In genomic region chr2:238168196-238168815, GRCh38 we compare ENCODE assay signal across 1 cellular context.
TF ChIP-seq lines count a peak whose summit lies in the region.

No MANE protein-coding gene starts in this region.

TF ChIP-seq in GM12878, 131 proteins besides CTCF, POLR2A, EP300 and RAD21:
- no peak for TF ChIP-seq WRNIP1 (IDR thresholded peaks at IDR 0.05; ENCODE audit: borderline replicate concordance, low read depth, low read length)
- no peak for TF ChIP-seq SIX5 (IDR thresholded peaks at IDR 0.05; ENCODE audit: low read depth, low read length, severe bottlenecking)
- no peak for TF ChIP-seq YBX1 (IDR thresholded peaks at IDR 0.05)
- no peak for TF ChIP-seq CHD2 (IDR thresholded peaks at IDR 0.05; ENCODE audit: borderline replicate concordance, low read depth, low read length)
- TF ChIP-seq MAX (IDR thresholded peaks at IDR 0.05; ENCODE audit: low read depth, low read length), result no peak
- no peak for TF ChIP-seq ELK1 (IDR thresholded peaks at IDR 0.05; ENCODE audit: low read depth, low read length)
- no peak for TF ChIP-seq ETV6 (conservative IDR thresholded peaks at IDR 0.05 in 1 of 2, IDR thresholded peaks at IDR 0.05 in 1 of 2; ENCODE audit: borderline replicate concordance in 1 of 2, low read depth in 1 of 2)
- TF ChIP-seq CEBPZ (IDR thresholded peaks at IDR 0.05; ENCODE audit: low read depth, low read length), result no peak
- no peak for TF ChIP-seq ZBTB4 (CRISPR knock-in tag; IDR thresholded peaks at IDR 0.05)
- TF ChIP-seq MTA2 (IDR thresholded peaks at IDR 0.05; ENCODE audit: low read depth), result no peak
- no peak for TF ChIP-seq RBBP5 (conservative IDR thresholded peaks at IDR 0.05)
- no peak for TF ChIP-seq PAX5 (IDR thresholded peaks at IDR 0.05; ENCODE audit: borderline replicate concordance, low read depth, low read length)
- no peak for TF ChIP-seq JUND (IDR thresholded peaks at IDR 0.05; ENCODE audit: low read depth, low read length)
- no peak for TF ChIP-seq SUPT20H (IDR thresholded peaks at IDR 0.05; ENCODE audit: borderline replicate concordance, control insufficient read depth, low read depth, low read length)
- no peak for TF ChIP-seq SMC3 (IDR thresholded peaks at IDR 0.05; ENCODE audit: borderline replicate concordance, low read length)
- TF ChIP-seq HDGF (IDR thresholded peaks at IDR 0.05), result no peak
- TF ChIP-seq POU2F2 (IDR thresholded peaks at IDR 0.05; ENCODE audit: borderline replicate concordance, low read depth, low read length), result no peak
- no peak for TF ChIP-seq ZNF24 (IDR thresholded peaks at IDR 0.05)
